ENCODE assay signal across 17 cellular contexts in the genomic region with DNA sequence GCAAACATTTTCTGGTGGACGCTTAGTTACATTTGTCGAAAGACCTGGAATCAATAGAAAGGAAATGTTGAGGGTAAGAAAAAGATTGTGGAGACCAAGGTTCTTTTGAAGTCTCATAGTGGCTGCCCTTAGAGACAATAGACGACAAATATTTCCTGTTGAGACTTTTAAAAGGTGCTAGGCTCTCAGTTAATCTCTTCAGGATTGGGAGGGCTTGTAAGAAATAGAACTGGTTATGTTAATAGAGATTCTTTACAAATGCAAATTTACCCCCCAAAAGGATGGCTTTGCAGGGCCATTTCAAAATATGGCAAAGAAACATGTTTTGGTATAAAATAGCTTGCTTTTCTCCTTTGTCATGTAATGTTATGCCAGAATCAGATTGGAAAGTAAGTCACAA.
DNase-seq lines count a peak whose midpoint lies in the region; TF ChIP-seq lines count a peak whose summit lies in the region.
"Had no signal": no experiment of that assay in that cellular context is flagged by ENCODE, and none has a peak within 500 bp of the region (broad histone marks: within the 10 kb centered on the region; RNA-seq: fewer than 3 reads in every experiment).

No MANE protein-coding gene starts in this region.

- no peaks in the 10 kb centered on the region for H3K27me3 Mint-ChIP-seq in endodermal cell (ENCODE audit: insufficient read depth)
- H3K27me3 Mint-ChIP-seq: CD4-positive, alpha-beta memory T cell; IgD-negative memory B cell had no signal

- H3K27ac ChIP-seq in HUES6 (ENCODE audit: low read depth, low read length) (peak overlapping the region; percentile 95), endodermal cell (ENCODE audit: low read depth, low read length) (no peak overlapping the region), iPS-18a (ENCODE audit: low read length) (peak overlapping the region; percentile 68)
- H3K27ac ChIP-seq: 22Rv1, BLaER1 had no signal

- peak overlapping the region; percentile 40 for H3K9ac ChIP-seq in HUES6 (ENCODE audit: low read length)
- no peak overlapping the region for H3K9ac ChIP-seq in endodermal cell (ENCODE audit: extremely low read depth, low read length, poor library complexity, severe bottlenecking)
- H3K9ac ChIP-seq in iPS-18a (ENCODE audit: low read length) = no peak overlapping the region
- H3K9ac ChIP-seq: BLaER1 had no signal

- WGBS in endodermal cell (ENCODE audit: insufficient coverage in 1 of 2, insufficient read length in 1 of 2), 2 experiments = 8 to 21% methylated on average over 3 of the region's 3 CpGs

- no peak for TF ChIP-seq CTCF in endodermal cell (conservative IDR thresholded peaks at IDR 0.05)

- H3K4me3 Mint-ChIP-seq in endodermal cell = peak overlapping the region; percentile 11
- H3K4me3 Mint-ChIP-seq: CD14-positive monocyte; CD4-positive, alpha-beta memory T cell; IgD-negative memory B cell had no signal

- peaks cover 46% of the 10 kb centered on the region for H3K4me1 Mint-ChIP-seq in endodermal cell
- H3K4me1 Mint-ChIP-seq: CD14-positive monocyte; CD4-positive, alpha-beta memory T cell had no signal

- peak overlapping the region; percentile 86 for H3K27ac Mint-ChIP-seq in endodermal cell
- H3K27ac Mint-ChIP-seq: CD14-positive monocyte; CD4-positive, alpha-beta memory T cell; IgD-negative memory B cell had no signal

- DNase-seq in ELF-1 (ENCODE audit: low read depth, low spot score) (peak; percentile 20), endodermal cell (no peak), T-helper 9 cell (no peak), GF-D8 (lab: John Stamatoyannopoulos, UW) (no peak)
- DNase-seq in activated CD8-positive, alpha-beta memory T cell treated with anti-CD3 and anti-CD28 coated beads for 24 hours = no peak
- DNase-seq in effector CD8-positive, alpha-beta T cell (lab: John Stamatoyannopoulos, UW) = no peak
- DNase-seq: CD4-positive, alpha-beta memory T cell; DMS153; DMS79; HCEC 1CT had no signal

- peaks cover 13% of the 10 kb centered on the region for H3K9me3 Mint-ChIP-seq in endodermal cell

- H3K4me3 ChIP-seq in HUES6 (ENCODE audit: low read depth, low read length) = no peak overlapping the region
- no peak overlapping the region for H3K4me3 ChIP-seq in endodermal cell (ENCODE audit: low read length)
- no peak overlapping the region for H3K4me3 ChIP-seq in iPS-18a (ENCODE audit: low read length)
- H3K4me3 ChIP-seq: BLaER1, GM12878 had no signal

- peaks cover 14% of the 10 kb centered on the region for H3K36me3 Mint-ChIP-seq in endodermal cell (ENCODE audit: low read depth)
- H3K36me3 Mint-ChIP-seq: CD14-positive monocyte; CD4-positive, alpha-beta memory T cell; IgD-negative memory B cell had no signal

- 0 out of 2 replicates have a peak, but pooled peaks cover 3% of the 10 kb centered on the region for H3K36me3 ChIP-seq in HUES6 (ENCODE audit: control insufficient read depth, insufficient read depth, low read length)
- no peaks in the 10 kb centered on the region for H3K36me3 ChIP-seq in endodermal cell (ENCODE audit: control insufficient read depth, insufficient read depth, low read length)
- no peaks in the 10 kb centered on the region for H3K36me3 ChIP-seq in iPS-18a (ENCODE audit: control insufficient read depth, low read depth, low read length)
- H3K36me3 ChIP-seq: BLaER1 had no signal

- peaks cover 57% of the 10 kb centered on the region for H3K4me1 ChIP-seq in HUES6 (ENCODE audit: control insufficient read depth, insufficient read depth, low read length)
- peaks cover 5% of the 10 kb centered on the region for H3K4me1 ChIP-seq in endodermal cell (ENCODE audit: control insufficient read depth, insufficient read depth, low read length)
- peaks cover 45% of the 10 kb centered on the region for H3K4me1 ChIP-seq in iPS-18a (ENCODE audit: control insufficient read depth, low read depth, low read length)
- H3K4me1 ChIP-seq: BLaER1 had no signal

- peaks cover 11% of the 10 kb centered on the region for H3K9me3 ChIP-seq in HUES6 (ENCODE audit: control insufficient read depth, insufficient read depth, low read depth, low read length)
- peaks cover 17% of the 10 kb centered on the region for H3K9me3 ChIP-seq in endodermal cell (ENCODE audit: control insufficient read depth, low read length)
- no peaks in the 10 kb centered on the region for H3K9me3 ChIP-seq in iPS-18a (ENCODE audit: control insufficient read depth, low read depth, low read length)
- H3K9me3 ChIP-seq: BLaER1 had no signal

- no peaks in the 10 kb centered on the region for H3K27me3 ChIP-seq in HUES6 (ENCODE audit: control insufficient read depth, insufficient read depth, low read length)
- no peaks in the 10 kb centered on the region for H3K27me3 ChIP-seq in endodermal cell (ENCODE audit: control insufficient read depth, insufficient read depth, low read length, poor library complexity, severe bottlenecking)
- H3K27me3 ChIP-seq in iPS-18a (ENCODE audit: control insufficient read depth, insufficient read depth, low read length) = no peaks in the 10 kb centered on the region
- H3K27me3 ChIP-seq: BLaER1 had no signal
